8 cellular contexts compared by ENCODE assay signal in the genomic region with DNA sequence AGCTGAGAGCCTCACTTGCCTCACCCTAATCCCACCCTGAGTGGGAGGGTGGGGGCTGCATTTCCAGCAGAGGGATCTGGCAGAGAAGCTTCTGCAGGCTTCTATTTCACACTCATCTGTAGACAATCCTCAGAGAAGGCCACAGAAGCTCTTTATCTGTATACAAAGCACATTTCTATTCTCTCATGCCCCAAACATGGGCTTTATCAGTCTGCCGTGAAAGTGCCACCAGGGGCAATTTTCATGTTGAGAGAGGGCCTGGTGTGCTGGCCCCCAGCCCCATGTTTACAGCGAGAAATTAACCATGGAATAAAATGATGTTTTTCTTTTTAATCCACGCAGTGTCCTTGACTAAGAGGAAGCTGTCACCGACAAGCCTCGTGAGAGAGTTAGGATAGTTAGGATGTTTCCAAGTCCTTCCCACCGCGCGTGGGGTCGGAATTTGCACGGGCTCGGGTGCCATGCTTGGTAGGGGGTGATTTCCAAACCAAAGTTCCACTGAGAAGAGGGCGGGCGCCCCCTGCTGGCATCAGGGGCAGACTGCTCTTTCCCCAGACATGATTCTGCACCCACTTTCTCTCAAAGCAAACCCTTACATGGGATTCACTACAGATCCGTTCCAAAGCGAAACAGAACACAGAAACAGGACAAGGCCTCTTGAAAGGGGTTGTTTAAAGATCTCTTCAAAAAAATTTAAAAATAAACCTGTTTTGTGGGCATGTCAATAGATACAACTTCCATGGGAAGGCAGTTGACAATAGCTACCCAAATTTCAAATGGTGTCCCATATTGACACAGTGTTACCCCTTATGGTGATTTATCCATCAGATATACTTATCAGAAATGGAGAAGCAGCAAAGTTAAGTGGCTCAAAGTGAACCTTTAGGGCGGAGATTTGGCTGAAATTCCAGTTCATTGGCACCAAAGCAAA. TPM values are rescaled to one million over a fixed set of nuclear protein-coding genes. Genes with fewer than 3 reads are reported as not detected.
DNase-seq lines count a peak whose midpoint lies in the region; ATAC-seq lines count a peak whose summit lies in the region.

No MANE protein-coding gene starts in this region.

- no peaks in the 10 kb centered on the region for H3K27me3 ChIP-seq in HAP-1 (ENCODE audit: low read depth)

- DNase-seq in AML-193 (lab: John Stamatoyannopoulos, UW) = peak; percentile 24 to 27
- DNase-seq in HAP-1 (ENCODE audit: low spot score in 2 of 2) = peak; percentile 27 to 84
- DNase-seq in NCI-H526 treated with DMSO at 0.1 percent for 48 hours (lab: John Stamatoyannopoulos, UW) = peak; percentile 8
- peak; percentile 11 for DNase-seq in activated CD8-positive, alpha-beta memory T cell treated with anti-CD3 and anti-CD28 coated beads, Interleukin-2, amount 50 U/mL, for 1 hour (ENCODE audit: extremely low read depth)
- peak; percentile 53 for DNase-seq in epidermal melanocyte (ENCODE audit: insufficient read length, low spot score)
- peak; percentile 77 for DNase-seq in myocyte (ENCODE audit: low read depth)
- peak; percentile 17 to 21 for DNase-seq in stimulated activated CD8-positive, alpha-beta memory T cell treated with anti-CD3 and anti-CD28 coated beads, Interleukin-7, amount 100 ng/mL, for 4 hours (ENCODE audit: low read depth in 2 of 2)

- no peak overlapping the region for H3K4me3 ChIP-seq in HAP-1

- no peaks in the 10 kb centered on the region for H3K36me3 ChIP-seq in HAP-1 (replicated peaks)

- H3K9me3 ChIP-seq in HAP-1 = no peaks in the 10 kb centered on the region; the same call in 1 of the 2 replicates

- ATAC-seq in GM21423 (IDR thresholded peaks at IDR 0.05; ENCODE audit: unreplicated experiment) = no peak

- no peaks in the 10 kb centered on the region for H3K4me1 ChIP-seq in HAP-1

- in situ Hi-C loops in HAP-1 (cut with MboI; ENCODE audit: low sequenced_read_pairs) = no loop called here

RNA-seq across cellular contexts. Expression of a gene that starts 19.4 kb away (rescaled TPM):
- 0.08 TPM in 1 of 2 replicates, not detected in the other for total RNA-seq in myocyte
- polyA plus RNA-seq in myocyte (2012) = 0.23 TPM

Comparison
In these comparisons a context has a peak if more than half of its experiments do, and no peak if none do; other contexts are left out.
1. DNase-seq: peak in every context shown above with its lines; median percentile 77 in myocyte; 56 in HAP-1; 53 in epidermal melanocyte; 26 in AML-193; 19 in stimulated activated CD8-positive, alpha-beta memory T cell treated with anti-CD3 and anti-CD28 coated beads, Interleukin-7, amount 100 ng/mL, for 4 hours; 11 in activated CD8-positive, alpha-beta memory T cell treated with anti-CD3 and anti-CD28 coated beads, Interleukin-2, amount 50 U/mL, for 1 hour; 8 in NCI-H526 treated with DMSO at 0.1 percent for 48 hours.